ENCODE assay signal across 10 cellular contexts in the genomic region with DNA sequence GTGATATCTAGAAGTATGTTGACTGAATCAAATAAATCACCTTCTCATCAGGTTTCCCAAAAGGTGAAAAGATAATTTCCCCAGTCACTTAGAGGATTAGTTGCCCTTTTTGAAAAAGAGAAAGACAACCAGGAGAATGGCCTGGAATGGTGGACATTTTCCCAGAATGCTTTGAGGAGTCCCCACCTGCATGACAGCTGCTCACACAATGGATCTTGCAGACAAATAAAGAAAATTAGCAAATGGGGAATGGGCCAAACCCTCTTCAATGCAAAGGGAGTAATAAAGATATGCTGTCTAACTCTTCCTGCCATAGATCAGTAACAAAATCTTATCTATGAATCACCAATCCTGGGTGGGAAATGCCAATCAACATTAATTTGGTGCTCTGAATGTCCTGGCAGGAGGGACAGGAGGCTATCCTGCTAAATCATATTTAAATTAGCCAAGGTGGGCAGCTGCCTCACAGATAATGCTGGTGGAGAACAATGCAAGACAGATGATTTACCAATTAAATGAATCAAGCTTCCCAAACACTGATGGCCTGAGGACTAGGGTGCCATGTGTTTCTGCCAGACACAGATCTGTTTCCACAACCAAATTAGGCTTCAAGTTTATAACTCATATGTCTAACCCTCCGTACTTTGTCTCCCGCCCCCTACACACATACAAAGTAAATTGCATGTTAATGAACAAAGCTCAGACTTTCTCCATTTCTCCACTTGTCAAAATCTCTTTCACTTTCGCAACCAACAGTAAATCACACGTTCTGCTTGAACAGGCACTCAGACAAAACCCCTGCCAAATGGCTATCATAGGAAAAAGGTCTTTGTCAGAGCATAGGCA.
DNase-seq lines count a peak whose midpoint lies in the region; ATAC-seq, FAIRE-seq and TF ChIP-seq lines count a peak whose summit lies in the region.
"Had no signal": no experiment of that assay in that cellular context is flagged by ENCODE, and none has a peak within 500 bp of the region (broad histone marks: within the 10 kb centered on the region; RNA-seq: fewer than 3 reads in every experiment).

No MANE protein-coding gene starts in this region.

- no peak overlapping the region for H2AFZ ChIP-seq in GM23248

- FAIRE-seq in bronchial epithelial cell (lab: Jason Lieb, UNC): no peak
- FAIRE-seq: colon had no signal

- no peak overlapping the region for H3K27ac ChIP-seq in GM23248

- DNase-seq in M059J (ENCODE audit: low read depth) (peak; percentile 41), bronchial epithelial cell (ENCODE audit: low read depth) (peak; percentile 17), GM23248 (no peak), SIG-M5 (lab: John Stamatoyannopoulos, UW) (no peak)
- DNase-seq in activated naive CD4-positive, alpha-beta T cell treated with Interleukin-2 at 50 U/mL for 16 hours: no peak
- DNase-seq in activated effector memory CD4-positive, alpha-beta T cell treated with anti-CD3 and anti-CD28 coated beads, Interleukin-2, amount 50 U/mL, for 16 hours: no peak
- DNase-seq: IMR-90 had no signal

- no peak for TF ChIP-seq CTCF in bronchial epithelial cell (IDR thresholded peaks at IDR 0.05; ENCODE audit: insufficient read depth, low read length, severe bottlenecking)

- no peaks in the 10 kb centered on the region for H3K9me3 ChIP-seq in GM23248 (ENCODE audit: low read depth)

- in situ Hi-C loops in GM23248 (cut with MboI): no loop called here

- ATAC-seq in GM18502 (IDR thresholded peaks at IDR 0.05; ENCODE audit: poor library complexity, unreplicated experiment) (peak; percentile 96), GM21515 (IDR thresholded peaks at IDR 0.05; ENCODE audit: unreplicated experiment) (peak; percentile 93)

- H3F3A ChIP-seq in GM23248 (ENCODE audit: insufficient read depth): no peaks in the 10 kb centered on the region

- H3K4me3 ChIP-seq in bronchial epithelial cell (ENCODE audit: low read depth, low read length): no peak overlapping the region
- no peak overlapping the region for H3K4me3 ChIP-seq in GM23248

- no peaks in the 10 kb centered on the region for H4K20me1 ChIP-seq in GM23248 (ENCODE audit: insufficient read depth)

- H3K9ac ChIP-seq in GM23248: no peak overlapping the region

- no peaks in the 10 kb centered on the region for H3K36me3 ChIP-seq in bronchial epithelial cell (ENCODE audit: control insufficient read depth, insufficient read depth, low read length)
- H3K36me3 ChIP-seq in GM23248 (ENCODE audit: low read depth): no peaks in the 10 kb centered on the region

- no peak overlapping the region for H3K4me2 ChIP-seq in GM23248 (ENCODE audit: unreplicated experiment)

- no peaks in the 10 kb centered on the region for H3K4me1 ChIP-seq in GM23248 (ENCODE audit: insufficient read depth)

- H3K79me2 ChIP-seq in GM23248 (ENCODE audit: insufficient read depth): no peaks in the 10 kb centered on the region

- H3K9me2 ChIP-seq in GM23248 (ENCODE audit: insufficient read depth): no peaks in the 10 kb centered on the region

- 2 to 3% methylated on average over 4 of the region's 4 CpGs for WGBS in GM23248 (ENCODE audit: low coverage in 1 of 2, low lambda C conversion rate in 2 of 2, missing lambda C conversion rate in 2 of 2), 2 experiments

- H3K27me3 ChIP-seq in bronchial epithelial cell (ENCODE audit: control insufficient read depth, insufficient read depth, low read length) (no peaks in the 10 kb centered on the region), GM23248 (replicated peaks; ENCODE audit: insufficient read depth) (no peaks in the 10 kb centered on the region)

Comparison
In these comparisons a context has a peak if more than half of its experiments do, and no peak if none do; other contexts are left out.
1. DNase-seq: peak in M059J (single experiment) and bronchial epithelial cell (single experiment); none in GM23248 (single experiment), activated naive CD4-positive, alpha-beta T cell treated with Interleukin-2 at 50 U/mL for 16 hours (single experiment), SIG-M5 (single experiment) and activated effector memory CD4-positive, alpha-beta T cell treated with anti-CD3 and anti-CD28 coated beads, Interleukin-2, amount 50 U/mL, for 16 hours (single experiment).